Comparison of ENCODE assay signal across 16 cellular contexts in the genomic region with DNA sequence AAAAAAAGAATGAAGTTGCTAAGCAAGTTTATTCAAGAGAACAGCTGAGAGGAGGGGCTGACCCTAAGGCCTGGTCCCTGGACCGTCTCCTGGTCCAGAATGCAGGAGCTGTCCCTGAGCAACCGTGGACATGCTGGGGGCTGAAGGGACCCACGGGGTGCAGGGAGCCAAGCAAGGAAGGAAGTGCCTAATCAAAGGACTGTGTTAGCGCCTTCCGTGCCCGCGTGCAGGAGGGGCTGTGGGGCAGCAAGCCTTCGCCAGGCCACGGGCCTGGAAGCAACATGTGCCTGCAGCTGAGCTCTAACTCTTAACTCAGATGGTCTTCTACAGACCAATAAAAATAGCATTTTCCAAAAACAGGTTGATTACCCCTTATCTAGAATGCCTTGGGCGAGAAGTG.
"Had no signal": no experiment of that assay in that cellular context is flagged by ENCODE, and none has a peak within 500 bp of the region (broad histone marks: within the 10 kb centered on the region; RNA-seq: fewer than 3 reads in every experiment).

No MANE protein-coding gene starts in this region.

- DNase-seq: activated CD4-positive, alpha-beta T cell treated with anti-CD3 and anti-CD28 coated beads, Interleukin-2, amount 50 U/mL, for 1 hour; activated naive CD4-positive, alpha-beta T cell treated with anti-CD3 and anti-CD28 coated beads, Interleukin-2, amount 50 U/mL, for 16 hours; amygdala; brain microvascular endothelial cell; cerebellar nuclear complex; hypothalamus; lower lobe of right lung; retina; T-helper 1 cell had no signal

- H3K4me3 Mint-ChIP-seq: stimulated activated effector memory CD8-positive, alpha-beta T cell treated with anti-CD3 and anti-CD28 coated beads, Interleukin-12 subunit alpha, Interleukin-12 subunit beta, amount 100 ng/mL, for 72 hours; WTC11 had no signal

- H3K4me1 ChIP-seq: lower lobe of right lung had no signal

- H3K27ac ChIP-seq: brain microvascular endothelial cell, lower lobe of right lung, SK-N-MC, tibial nerve had no signal

- H3K9me3 ChIP-seq: lower lobe of right lung, tibial nerve had no signal

- H3K27me3 ChIP-seq: brain microvascular endothelial cell, tibial nerve had no signal

- H3K36me3 ChIP-seq: brain microvascular endothelial cell, lower lobe of right lung, tibial nerve had no signal

- ATAC-seq: esophagus mucosa; lower lobe of right lung; Right ventricle myocardium inferior; stimulated activated effector memory CD8-positive, alpha-beta T cell treated with anti-CD3 and anti-CD28 coated beads, Interleukin-12 subunit alpha, Interleukin-12 subunit beta, amount 100 ng/mL, for 72 hours; WTC11 had no signal

- H3K27ac Mint-ChIP-seq: stimulated activated effector memory CD8-positive, alpha-beta T cell treated with anti-CD3 and anti-CD28 coated beads, Interleukin-12 subunit alpha, Interleukin-12 subunit beta, amount 100 ng/mL, for 72 hours; WTC11 had no signal

- H3K4me3 ChIP-seq: lower lobe of right lung, SK-N-MC, smooth muscle cell, tibial nerve had no signal

- H3K9me3 Mint-ChIP-seq: stimulated activated effector memory CD8-positive, alpha-beta T cell treated with anti-CD3 and anti-CD28 coated beads, Interleukin-12 subunit alpha, Interleukin-12 subunit beta, amount 100 ng/mL, for 72 hours; WTC11 had no signal

- H3K36me3 Mint-ChIP-seq: WTC11 had no signal
